ENCODE assay signal across 25 cellular contexts in the genomic region with DNA sequence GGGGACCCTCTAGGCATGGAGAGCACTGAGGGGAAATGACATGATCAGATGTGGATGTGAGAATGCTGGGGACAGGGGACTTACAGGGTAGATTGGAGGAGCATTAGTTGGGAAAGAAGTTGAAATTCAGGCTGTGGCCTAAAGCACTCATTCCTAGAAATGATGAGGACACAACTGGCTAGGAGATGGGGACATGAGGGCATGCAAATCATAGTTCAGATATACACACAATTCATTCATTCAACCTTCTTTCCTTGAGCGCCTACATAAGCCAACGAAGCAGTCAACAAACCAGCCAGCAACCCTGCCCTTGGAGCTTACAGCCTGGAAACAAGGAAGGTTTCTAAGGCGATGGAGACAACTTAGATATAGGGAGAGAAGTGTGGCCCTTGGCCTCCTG. TPM values are rescaled to one million over a fixed set of nuclear protein-coding genes. Genes with fewer than 3 reads are reported as not detected.
"Had no signal": no experiment of that assay in that cellular context is flagged by ENCODE, and none has a peak within 500 bp of the region (broad histone marks: within the 10 kb centered on the region; RNA-seq: fewer than 3 reads in every experiment).

No MANE protein-coding gene starts in this region.

- H3K36me3 ChIP-seq: brain microvascular endothelial cell, cardiac muscle cell had no signal

- FAIRE-seq: RCC 7860 had no signal

- H3K4me3 Mint-ChIP-seq: activated CD4-positive, alpha-beta T cell treated with anti-CD3 and anti-CD28 coated beads, Interleukin-2, amount 10 ng/mL, durations not matched to agents 24 days and 14 days; activated naive CD4-positive, alpha-beta T cell treated with anti-CD3 and anti-CD28 coated beads, Interleukin-2, amount 10 ng/mL, durations not matched to agents 7 days and 5 days; activated naive CD8-positive, alpha-beta T cell treated with anti-CD3 and anti-CD28 coated beads for 36 hours; T-helper 17 cell; WTC11 had no signal

- H3K27me3 Mint-ChIP-seq: activated CD4-positive, alpha-beta T cell treated with anti-CD3 and anti-CD28 coated beads, Interleukin-2, amount 10 ng/mL, durations not matched to agents 24 days and 14 days had no signal

- DNase-seq: activated CD4-positive, alpha-beta T cell treated with anti-CD3 and anti-CD28 coated beads for 1 hour; activated CD4-positive, alpha-beta T cell treated with anti-CD3 and anti-CD28 coated beads, Interleukin-2, amount 10 ng/mL, durations not matched to agents 24 days and 14 days; activated CD4-positive, alpha-beta T cell treated with anti-CD3 and anti-CD28 coated beads, Interleukin-2, amount 50 U/mL, for 48 hours; activated gamma-delta T cell treated with Interleukin-2 at 50 U/mL for 16 hours; activated naive CD4-positive, alpha-beta T cell treated with anti-CD3 and anti-CD28 coated beads, Interleukin-2, amount 10 ng/mL, durations not matched to agents 7 days and 5 days; activated naive CD8-positive, alpha-beta T cell treated with anti-CD3 and anti-CD28 coated beads for 36 hours; activated T-cell treated with anti-CD3 and anti-CD28 coated beads for 4 hours; activated T-cell treated with anti-CD3 and anti-CD28 coated beads, Interleukin-2, amount 50 U/mL, for 48 hours; brain microvascular endothelial cell; KBM-7; NCI-H1092; NCI-H1436; NCI-H1694 treated with DMSO at 0.1 percent for 48 hours; NCI-H2029 treated with DMSO at 0.1 percent for 48 hours; NCI-H510A treated with DMSO at 0.1 percent for 48 hours; PC-3; SHP77 treated with DMSO at 0.1 percent for 48 hours; T-helper 17 cell; T-helper 9 cell had no signal

- ATAC-seq: PC-3, T-helper 17 cell, WTC11 had no signal

- H3K27me3 ChIP-seq: cardiac muscle cell had no signal

- H3K27ac ChIP-seq: brain microvascular endothelial cell, cardiac muscle cell had no signal

- H3K4me3 ChIP-seq: cardiac muscle cell had no signal

- H3K27ac Mint-ChIP-seq: activated CD4-positive, alpha-beta T cell treated with anti-CD3 and anti-CD28 coated beads, Interleukin-2, amount 10 ng/mL, durations not matched to agents 24 days and 14 days; activated naive CD4-positive, alpha-beta T cell treated with anti-CD3 and anti-CD28 coated beads, Interleukin-2, amount 10 ng/mL, durations not matched to agents 7 days and 5 days; activated naive CD8-positive, alpha-beta T cell treated with anti-CD3 and anti-CD28 coated beads for 36 hours; activated T-helper 2 cell treated with anti-CD3 and anti-CD28 coated beads, Interferon-gamma antibody, Interleukin-2, Interleukin-4, amounts not matched to agents 10 μg/mL and 5 μg/mL and 100 μg/mL, durations not matched to agents 14 hours and 24 hours and 36 hours; T-helper 17 cell had no signal

- H3K9me3 Mint-ChIP-seq: activated CD4-positive, alpha-beta T cell treated with anti-CD3 and anti-CD28 coated beads, Interleukin-2, amount 10 ng/mL, durations not matched to agents 24 days and 14 days; activated naive CD4-positive, alpha-beta T cell treated with anti-CD3 and anti-CD28 coated beads, Interleukin-2, amount 10 ng/mL, durations not matched to agents 7 days and 5 days; activated naive CD8-positive, alpha-beta T cell treated with anti-CD3 and anti-CD28 coated beads for 36 hours; activated T-helper 2 cell treated with anti-CD3 and anti-CD28 coated beads, Interferon-gamma antibody, Interleukin-2, Interleukin-4, amounts not matched to agents 10 μg/mL and 5 μg/mL and 100 μg/mL, durations not matched to agents 14 hours and 24 hours and 36 hours; WTC11 had no signal

- H3K36me3 Mint-ChIP-seq: activated naive CD4-positive, alpha-beta T cell treated with anti-CD3 and anti-CD28 coated beads, Interleukin-2, amount 10 ng/mL, durations not matched to agents 7 days and 5 days; activated naive CD8-positive, alpha-beta T cell treated with anti-CD3 and anti-CD28 coated beads for 36 hours; WTC11 had no signal

- H3K4me1 Mint-ChIP-seq: activated naive CD4-positive, alpha-beta T cell treated with anti-CD3 and anti-CD28 coated beads, Interleukin-2, amount 10 ng/mL, durations not matched to agents 7 days and 5 days; activated naive CD8-positive, alpha-beta T cell treated with anti-CD3 and anti-CD28 coated beads for 36 hours had no signal

RNA-seq across cellular contexts. Expression of gene CSF2RB, which starts 14.2 kb away (rescaled TPM):
- total RNA-seq: LHCN-M2, PC-3, SK-MEL-5 had no signal
- polyA plus RNA-seq: cardiac muscle cell had no signal
